20 cellular contexts compared by ENCODE assay signal in genomic region chr11:61713464-61713863, GRCh38. TPM values are rescaled to one million over a fixed set of nuclear protein-coding genes. Genes with fewer than 3 reads are reported as not detected.
DNase-seq lines count a peak whose midpoint lies in the region; ATAC-seq, FAIRE-seq and TF ChIP-seq lines count a peak whose summit lies in the region.
"Had no signal": no experiment of that assay in that cellular context is flagged by ENCODE, and none has a peak within 500 bp of the region (broad histone marks: within the 10 kb centered on the region; RNA-seq: fewer than 3 reads in every experiment).

No MANE protein-coding gene starts in this region.

- no peak overlapping the region for H3K4me2 ChIP-seq in neuronal stem cell (ENCODE audit: insufficient read depth, low read length, poor library complexity, severe bottlenecking)

- H3K9me3 Mint-ChIP-seq in brain: no peaks in the 10 kb centered on the region
- H3K9me3 Mint-ChIP-seq in activated CD4-positive, alpha-beta T cell treated with anti-CD3 and anti-CD28 coated beads for 36 hours (ENCODE audit: low read depth): no peaks in the 10 kb centered on the region
- H3K9me3 Mint-ChIP-seq: CD4-positive, alpha-beta T cell had no signal

- intact Hi-C loops in activated CD4-positive, alpha-beta T cell treated with anti-CD3 and anti-CD28 coated beads for 36 hours (cut with DNase I, micrococcal nuclease): no loop called here

- H3K79me1 ChIP-seq in neuronal stem cell (ENCODE audit: low read depth, low read length): no peaks in the 10 kb centered on the region

- H2AFZ ChIP-seq in neuronal stem cell (ENCODE audit: low read length): no peak overlapping the region

- H2BK12ac ChIP-seq in neuronal stem cell (ENCODE audit: low read length): no peak overlapping the region

- no peak overlapping the region for H2AK5ac ChIP-seq in neuronal stem cell (ENCODE audit: low read depth, low read length)

- no peaks in the 10 kb centered on the region for H3K4me1 ChIP-seq in HEK293 (ENCODE audit: control insufficient read depth, insufficient read depth, low read length)
- H3K4me1 ChIP-seq in neuronal stem cell (ENCODE audit: control insufficient read depth in 2 of 2, insufficient read depth in 1 of 2, low read depth in 1 of 2, low read length in 2 of 2): peaks cover 20 to 36% of the 10 kb centered on the region in 2 donors

- no peak overlapping the region for H4K8ac ChIP-seq in neuronal stem cell (ENCODE audit: low read depth, low read length)

- CTCF ChIA-PET in HEK293 (lab: Yijun Ruan, JAX): interaction anchor here (0.6 to 1.6 kb wide), 6 partner anchors 12 to 458 kb away, joined by 3 to 5 read pairs (median 4); no protein-coding TSS in a partner anchor
- CTCF ChIA-PET in activated CD4-positive, alpha-beta T cell treated with anti-CD3 and anti-CD28 coated beads for 36 hours (lab: Charles Lee): interaction anchor here (1.5 kb wide), 1 partner anchor 20 kb away, joined by 8 read pairs; no protein-coding TSS in a partner anchor

- peak overlapping the region; percentile 7 for H3K18ac ChIP-seq in neuronal stem cell (ENCODE audit: low read length)

- ATAC-seq in HG02623 (IDR thresholded peaks at IDR 0.05; ENCODE audit: unreplicated experiment) (no peak), GM21576 (IDR thresholded peaks at IDR 0.05; ENCODE audit: unreplicated experiment) (no peak)
- ATAC-seq in activated CD4-positive, alpha-beta T cell treated with anti-CD3 and anti-CD28 coated beads for 36 hours: no peak
- ATAC-seq: GM12878, HCT116, HepG2 had no signal

- H3K4me1 Mint-ChIP-seq in brain: peaks cover 83% of the 10 kb centered on the region
- no peaks in the 10 kb centered on the region for H3K4me1 Mint-ChIP-seq in activated CD4-positive, alpha-beta T cell treated with anti-CD3 and anti-CD28 coated beads for 36 hours
- H3K4me1 Mint-ChIP-seq: B cell had no signal

- no peaks in the 10 kb centered on the region for H3K27me3 ChIP-seq in neuronal stem cell (ENCODE audit: control insufficient read depth in 3 of 3, insufficient read depth in 3 of 3, low read depth in 1 of 3, low read length in 3 of 3)

- peak overlapping the region in 4 of 5 experiments; percentile 80 to 99 (median 94) for H3K27ac Mint-ChIP-seq in brain
- H3K27ac Mint-ChIP-seq in activated CD4-positive, alpha-beta T cell treated with anti-CD3 and anti-CD28 coated beads for 36 hours: no peak overlapping the region
- H3K27ac Mint-ChIP-seq: B cell; CD4-positive, alpha-beta T cell had no signal

- no peak overlapping the region for H4K91ac ChIP-seq in neuronal stem cell (ENCODE audit: low read depth, low read length, poor library complexity)

- no peak overlapping the region for H2BK120ac ChIP-seq in neuronal stem cell (ENCODE audit: low read depth, low read length)

- H3K4ac ChIP-seq in neuronal stem cell (ENCODE audit: low read length): no peak overlapping the region

- no peak for TF ChIP-seq CTCF in HEK293 (tag by site-specific recombination; IDR thresholded peaks at IDR 0.05)
- no peak for TF ChIP-seq CTCF in brain (conservative IDR thresholded peaks at IDR 0.05)

- H2BK15ac ChIP-seq in neuronal stem cell (ENCODE audit: low read length): no peak overlapping the region

- no peak overlapping the region for H3K14ac ChIP-seq in neuronal stem cell (ENCODE audit: low read length)

- no peak for FAIRE-seq in GM12891 (lab: Jason Lieb, UNC)
- FAIRE-seq: GM12878, HepG2 had no signal

- H3K23ac ChIP-seq in neuronal stem cell (ENCODE audit: low read depth, low read length, poor library complexity): no peak overlapping the region

- no peak overlapping the region for H3K27ac ChIP-seq in HEK293 (ENCODE audit: extremely low read depth, low read depth, low read length)
- no peak overlapping the region for H3K27ac ChIP-seq in neuronal stem cell (replicated peaks; ENCODE audit: low read length)
- H3K27ac ChIP-seq: C4-2B had no signal

- DNase-seq in left kidney (ENCODE audit: low read depth, low spot score): peak; percentile 33
- DNase-seq in neuronal stem cell (ENCODE audit: low spot score): no peak
- DNase-seq in GM12891 (ENCODE audit: insufficient read length, low spot score): no peak
- DNase-seq in activated CD4-positive, alpha-beta T cell treated with anti-CD3 and anti-CD28 coated beads for 36 hours: no peak
- DNase-seq: Calu3; CD4-positive, alpha-beta T cell; DND-41; EL; GOT3; H7; KG1 had no signal

- no peak overlapping the region for H3K9ac ChIP-seq in neuronal stem cell (ENCODE audit: low read depth, low read length, poor library complexity)

- no peak for TF ChIP-seq POLR2A in GM12891 (IDR thresholded peaks at IDR 0.05; ENCODE audit: low read depth, low read length)

- no peak overlapping the region for H3K4me3 ChIP-seq in HEK293 (ENCODE audit: low read depth, low read length)
- H3K4me3 ChIP-seq in neuronal stem cell (ENCODE audit: low read length in 2 of 2): no peak overlapping the region
- H3K4me3 ChIP-seq: GM12878 had no signal

- H3K27me3 Mint-ChIP-seq in brain: peaks cover 3% of the 10 kb centered on the region
- no peaks in the 10 kb centered on the region for H3K27me3 Mint-ChIP-seq in activated CD4-positive, alpha-beta T cell treated with anti-CD3 and anti-CD28 coated beads for 36 hours
- H3K27me3 Mint-ChIP-seq: CD4-positive, alpha-beta T cell had no signal

- H3K36me3 Mint-ChIP-seq in brain: no peaks in the 10 kb centered on the region
- no peaks in the 10 kb centered on the region for H3K36me3 Mint-ChIP-seq in activated CD4-positive, alpha-beta T cell treated with anti-CD3 and anti-CD28 coated beads for 36 hours (ENCODE audit: low read depth)

- H3K4me3 Mint-ChIP-seq in brain: no peak overlapping the region
- no peak overlapping the region for H3K4me3 Mint-ChIP-seq in activated CD4-positive, alpha-beta T cell treated with anti-CD3 and anti-CD28 coated beads for 36 hours
- H3K4me3 Mint-ChIP-seq: B cell; CD4-positive, alpha-beta T cell had no signal

- POLR2A ChIA-PET in HEK293 (lab: Yijun Ruan, JAX): no interaction called here
- POLR2A ChIA-PET in activated CD4-positive, alpha-beta T cell treated with anti-CD3 and anti-CD28 coated beads for 36 hours (lab: Charles Lee): no interaction called here

- H2BK5ac ChIP-seq in neuronal stem cell (ENCODE audit: low read length): no peak overlapping the region

- H3K36me3 ChIP-seq in HEK293 (ENCODE audit: control insufficient read depth in 2 of 2, insufficient read depth in 1 of 2, low read length in 2 of 2) (no peaks in the 10 kb centered on the region), neuronal stem cell (replicated peaks in 1 of 2; ENCODE audit: control insufficient read depth in 2 of 2, insufficient read depth in 2 of 2, low read length in 2 of 2) (no peaks in the 10 kb centered on the region)

- no peaks in the 10 kb centered on the region for H3K9me3 ChIP-seq in HEK293 (ENCODE audit: control insufficient read depth, insufficient read depth, low read depth, low read length)
- no peaks in the 10 kb centered on the region for H3K9me3 ChIP-seq in neuronal stem cell (replicated peaks in 1 of 2; ENCODE audit: control insufficient read depth in 2 of 2, insufficient read depth in 1 of 2, low read depth in 1 of 2, low read length in 2 of 2)

- WGBS in neuronal stem cell (ENCODE audit: extremely low coverage in 2 of 2, insufficient read length in 2 of 2, insufficient replicate concordance in 1 of 2), 2 donors: no CpG with 5 or more reads among the region's 9 CpGs

TF ChIP-seq in HEK293, 187 proteins besides CTCF, POLR2A, EP300 and RAD21:
- peak; percentile 63 for TF ChIP-seq SP2 (tag by site-specific recombination; IDR thresholded peaks at IDR 0.05)
- TF ChIP-seq ZIC2 (tag by site-specific recombination; IDR thresholded peaks at IDR 0.05): peak; percentile 50
- no peak for TF ChIP-seq ZNF223 (tag by site-specific recombination; IDR thresholded peaks at IDR 0.05)

TF ChIP-seq in GM12891, 5 proteins besides CTCF, POLR2A, EP300 and RAD21:
- TF ChIP-seq TAF1 (IDR thresholded peaks at IDR 0.05; ENCODE audit: low read depth, low read length) (no peak), SPI1 (IDR thresholded peaks at IDR 0.05; ENCODE audit: low read depth, low read length) (no peak), POLR2AphosphoS5 (IDR thresholded peaks at IDR 0.05; ENCODE audit: low read depth, low read length) (no peak), POU2F2 (IDR thresholded peaks at IDR 0.05; ENCODE audit: low read depth, low read length) (no peak), PAX5 (IDR thresholded peaks at IDR 0.05; ENCODE audit: insufficient read depth, low read length, severe bottlenecking) (no peak)

RNA-seq across cellular contexts. Expression of gene DAGLA, which starts 33.3 kb away (rescaled TPM):
- 13.4 TPM for polyA plus RNA-seq in brain (ENCODE audit: insufficient read depth, low read depth, low replicate concordance)
- polyA plus RNA-seq in neuronal stem cell (2013, experiment 1 of 2): 3.7 TPM
- polyA plus RNA-seq in neuronal stem cell (2013, experiment 2 of 2): 3.5 TPM
- 0.04 TPM for polyA plus RNA-seq in GM12891 (2012; ENCODE audit: low read depth, missing spikeins)
- under 1 TPM; 0.09 to 0.14 TPM for total RNA-seq in activated CD4-positive, alpha-beta T cell treated with anti-CD3 and anti-CD28 coated beads for 36 hours
- total RNA-seq: B cell had no signal
- polyA plus RNA-seq: GM12878 had no signal

RNA-seq across cellular contexts. Expression of gene MYRF, which starts 39.0 kb away (rescaled TPM):
- 70.8 TPM for polyA plus RNA-seq in brain (ENCODE audit: insufficient read depth, low read depth, low replicate concordance)
- 5.7 TPM for polyA plus RNA-seq in neuronal stem cell (2013, experiment 1 of 2)
- polyA plus RNA-seq in neuronal stem cell (2013, experiment 2 of 2): 6.0 TPM
- 0.83 TPM for polyA plus RNA-seq in GM12891 (2012; ENCODE audit: low read depth, missing spikeins)
- under 1 TPM; 0.25 to 0.57 TPM for total RNA-seq in activated CD4-positive, alpha-beta T cell treated with anti-CD3 and anti-CD28 coated beads for 36 hours
